ENCODE assay signal across 1 cellular context in genomic region chr22:32744560-32744959, GRCh38.
TF ChIP-seq lines count a peak whose summit lies in the region.

No MANE protein-coding gene starts in this region.

TF ChIP-seq in GM23338, 12 proteins besides CTCF, POLR2A, EP300 and RAD21 (continued from another document):
- TF ChIP-seq ZNF462 (CRISPR knock-in tag; IDR thresholded peaks at IDR 0.05) (no peak), EZH2phosphoT487 (IDR thresholded peaks at IDR 0.05; ENCODE audit: unreplicated experiment) (no peak), REST (IDR thresholded peaks at IDR 0.05; ENCODE audit: unreplicated experiment) (no peak), JUNB (IDR thresholded peaks at IDR 0.05; ENCODE audit: unreplicated experiment) (no peak)
